ENCODE assay signal across 16 cellular contexts in the genomic region with DNA sequence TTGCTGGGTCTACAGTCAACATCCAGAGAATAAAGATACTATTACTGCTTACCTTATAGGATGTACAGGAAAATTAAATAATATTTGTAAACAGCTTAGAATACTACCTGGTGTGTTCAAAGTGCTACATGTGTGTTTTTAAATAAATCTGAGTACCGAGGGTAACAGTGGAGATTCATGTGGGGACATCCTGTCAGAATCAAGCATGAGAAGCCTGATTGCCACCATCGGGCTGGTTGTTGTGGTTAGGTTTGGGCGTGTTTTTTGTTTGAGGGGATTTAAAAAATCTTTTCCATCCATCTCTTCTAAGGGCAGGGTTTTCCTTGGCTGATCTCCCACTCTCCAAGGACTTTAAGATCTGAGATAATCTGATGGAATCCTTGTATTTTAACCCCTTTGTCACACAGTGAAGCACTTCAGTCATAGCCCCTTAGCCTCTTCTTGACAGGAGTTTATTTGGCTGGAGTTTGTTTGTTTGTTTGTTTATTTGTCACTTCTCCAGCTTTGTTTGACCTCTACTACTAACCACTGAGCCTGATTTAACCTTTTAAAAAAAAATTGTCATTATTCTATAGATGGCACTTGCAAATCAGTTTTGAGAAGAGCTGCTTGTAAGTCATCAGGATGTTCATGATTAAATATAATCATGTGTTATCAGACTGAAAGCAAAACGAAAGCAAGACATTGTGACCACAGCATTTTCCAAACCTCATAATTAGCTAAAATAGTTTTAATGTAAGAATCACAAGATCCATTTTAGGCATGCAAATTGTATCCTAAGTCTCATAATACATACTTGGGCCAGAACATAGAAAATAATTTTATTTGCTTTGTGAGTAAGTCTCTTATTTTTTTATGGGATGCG.
DNase-seq lines count a peak whose midpoint lies in the region; ATAC-seq and TF ChIP-seq lines count a peak whose summit lies in the region.
"Had no signal": no experiment of that assay in that cellular context is flagged by ENCODE, and none has a peak within 500 bp of the region (broad histone marks: within the 10 kb centered on the region; RNA-seq: fewer than 3 reads in every experiment).

No MANE protein-coding gene starts in this region.

- H3K27me3 Mint-ChIP-seq in HFFc6 (ENCODE audit: insufficient read depth), result no peaks in the 10 kb centered on the region
- H3K27me3 Mint-ChIP-seq in effector memory CD8-positive, alpha-beta T cell, result no peaks in the 10 kb centered on the region
- H3K27me3 Mint-ChIP-seq: B cell had no signal

- no peaks in the 10 kb centered on the region for H3K79me2 ChIP-seq in fibroblast of lung (ENCODE audit: control insufficient read depth, insufficient read depth, low read length)

- H3K27ac ChIP-seq in fibroblast of lung (ENCODE audit: insufficient read depth, low read length) (no peak overlapping the region), psoas muscle (no peak overlapping the region), RWPE1 (no peak overlapping the region)

- DNase-seq in HFFc6 (no peak), SW480 (ENCODE audit: low spot score) (peak; percentile 9), fibroblast of lung (ENCODE audit: low read depth in 2 of 2) (no peak), psoas muscle (no peak), NCI-H774 (lab: John Stamatoyannopoulos, UW) (no peak), RWPE1 (ENCODE audit: low spot score) (no peak)
- no peak for DNase-seq in effector memory CD8-positive, alpha-beta T cell
- DNase-seq in activated CD4-positive, CD25-positive, alpha-beta regulatory T cell (lab: John Stamatoyannopoulos, UW), result no peak
- DNase-seq: CD8-positive, alpha-beta memory T cell; HCEC 1CT; Karpas-422; NCI-H1417; NCI-H2029; NCI-H510A treated with DMSO at 0.1 percent for 48 hours; NK-92 treated with Interleukin-12 subunit alpha and Interleukin-12 subunit beta, amount 100 ng/mL, for 24 hours had no signal

- no peak overlapping the region for H3K9ac ChIP-seq in fibroblast of lung (ENCODE audit: insufficient read depth, low read length)

- H3K4me1 ChIP-seq in fibroblast of lung (ENCODE audit: control insufficient read depth, extremely low read depth, insufficient read depth, low read length), result no peaks in the 10 kb centered on the region
- no peaks in the 10 kb centered on the region for H3K4me1 ChIP-seq in psoas muscle

- CTCF ChIA-PET in RWPE1 (lab: Yijun Ruan, JAX), result no interaction called here

- H3K36me3 ChIP-seq in fibroblast of lung (ENCODE audit: control insufficient read depth, insufficient read depth, low read length) (no peaks in the 10 kb centered on the region), psoas muscle (ENCODE audit: insufficient read depth in 1 of 2, low read depth in 1 of 2) (no peaks in the 10 kb centered on the region)

- no peak overlapping the region for H3K4me3 ChIP-seq in fibroblast of lung (replicated peaks in 1 of 4; ENCODE audit: control extremely low read depth in 1 of 4, insufficient read depth in 1 of 4, low read depth in 3 of 4, low read length in 4 of 4)
- peak overlapping the region; percentile 26 for H3K4me3 ChIP-seq in psoas muscle

- intact Hi-C loops in psoas muscle (cut with DNase I), result no loop called here

- POLR2A ChIA-PET in RWPE1 (lab: Yijun Ruan, JAX; ENCODE audit: low non-redundant PET), result no interaction called here

- peaks cover 12% of the 10 kb centered on the region for H3K9me3 Mint-ChIP-seq in HFFc6
- peaks cover 4 to 12% of the 10 kb centered on the region in 2 donors for H3K9me3 Mint-ChIP-seq in effector memory CD8-positive, alpha-beta T cell

- peak overlapping the region; percentile 73; the same call in 1 of the 2 replicates for H3K4me3 Mint-ChIP-seq in HFFc6
- H3K4me3 Mint-ChIP-seq in effector memory CD8-positive, alpha-beta T cell, result no peak overlapping the region
- H3K4me3 Mint-ChIP-seq: B cell; CD8-positive, alpha-beta memory T cell had no signal

- H2AFZ ChIP-seq in fibroblast of lung (ENCODE audit: low read length), result no peak overlapping the region

- 36 to 44% (median 41%) methylated on average over 5 of the region's 5 CpGs for WGBS in psoas muscle, 3 donors

- H3K27me3 ChIP-seq in fibroblast of lung (ENCODE audit: control insufficient read depth, insufficient read depth, low read length), result no peaks in the 10 kb centered on the region
- peaks cover 0 to 2% (median 0%) of the 10 kb centered on the region in 3 donors for H3K27me3 ChIP-seq in psoas muscle (ENCODE audit: insufficient read depth in 3 of 3, low read length in 2 of 3)

- no peaks in the 10 kb centered on the region for H3K9me3 ChIP-seq in fibroblast of lung (ENCODE audit: control insufficient read depth, insufficient read depth, low read depth, low read length)
- H3K9me3 ChIP-seq in psoas muscle, result no peaks in the 10 kb centered on the region

- H3K36me3 Mint-ChIP-seq in HFFc6 (ENCODE audit: low read depth), result no peaks in the 10 kb centered on the region
- H3K36me3 Mint-ChIP-seq in effector memory CD8-positive, alpha-beta T cell (ENCODE audit: insufficient read depth), result no peaks in the 10 kb centered on the region
- H3K36me3 Mint-ChIP-seq: CD8-positive, alpha-beta memory T cell had no signal

- H4K20me1 ChIP-seq in fibroblast of lung (ENCODE audit: control insufficient read depth, extremely low read depth, insufficient read depth, low read length), result no peaks in the 10 kb centered on the region

- peak overlapping the region; percentile 32 for H3K4me2 ChIP-seq in fibroblast of lung (ENCODE audit: extremely low read depth, insufficient read depth, low read length)

- H3K27ac Mint-ChIP-seq in HFFc6, result no peak overlapping the region; the same call in 1 of the 2 replicates
- H3K27ac Mint-ChIP-seq in effector memory CD8-positive, alpha-beta T cell, result no peak overlapping the region
- H3K27ac Mint-ChIP-seq: B cell; CD8-positive, alpha-beta memory T cell had no signal

- no peak for ATAC-seq in psoas muscle
- no peak for ATAC-seq in effector memory CD8-positive, alpha-beta T cell (replicated peaks)

- TF ChIP-seq CTCF in HFFc6 (IDR thresholded peaks at IDR 0.05) (no peak), fibroblast of lung (conservative IDR thresholded peaks at IDR 0.05 in 1 of 2, IDR thresholded peaks at IDR 0.05 in 1 of 2; ENCODE audit: low read depth in 1 of 2, low read length in 2 of 2) (no peak), psoas muscle (IDR thresholded peaks at IDR 0.05) (no peak), RWPE1 (conservative IDR thresholded peaks at IDR 0.05; ENCODE audit: low read depth) (no peak)

- H3K4me1 Mint-ChIP-seq in HFFc6 (ENCODE audit: low read depth), result peaks cover 19% of the 10 kb centered on the region; the same call in 1 of the 2 replicates
- H3K4me1 Mint-ChIP-seq in effector memory CD8-positive, alpha-beta T cell (ENCODE audit: low read depth in 2 of 2), result no peaks in the 10 kb centered on the region
- H3K4me1 Mint-ChIP-seq: B cell; CD8-positive, alpha-beta memory T cell had no signal
